ENCODE assay signal across 3 cellular contexts in the genomic region with DNA sequence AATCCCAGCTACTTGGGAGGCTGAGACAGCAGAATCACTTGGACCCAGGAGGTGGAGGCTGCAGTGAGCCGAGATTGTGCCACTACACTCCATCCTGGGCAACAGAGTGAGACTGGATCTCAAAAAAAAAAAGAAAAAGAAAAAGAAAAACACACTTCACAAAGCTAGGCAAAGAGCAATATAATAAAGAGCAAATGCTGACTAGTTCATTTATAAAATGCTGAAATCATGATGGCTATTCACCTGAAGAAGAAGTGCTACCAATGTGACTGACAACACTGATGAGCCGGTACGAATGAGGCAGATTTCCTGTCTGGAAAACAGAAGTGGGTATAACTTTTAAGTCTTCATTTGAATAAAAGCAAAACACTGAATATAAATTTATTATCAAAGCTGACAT.
TF ChIP-seq lines count a peak whose summit lies in the region.

No MANE protein-coding gene starts in this region.

TF ChIP-seq in HepG2, 621 proteins besides CTCF, POLR2A, EP300 and RAD21:
- TF ChIP-seq ZBTB21 (CRISPR knock-in tag; IDR thresholded peaks at IDR 0.05) (no peak), MAFK (conservative IDR thresholded peaks at IDR 0.05 in 1 of 2, IDR thresholded peaks at IDR 0.05 in 1 of 2; ENCODE audit: low read length in 2 of 2) (peak; percentile 34 to 62; a peak in 3 of 4 replicates), MAFF (IDR thresholded peaks at IDR 0.05; ENCODE audit: low read depth, low read length) (peak; percentile 49; the same call in 1 of the 2 replicates)

TF ChIP-seq in IMR-90, 13 proteins besides CTCF, POLR2A, EP300 and RAD21:
- TF ChIP-seq RCOR1 (IDR thresholded peaks at IDR 0.05; ENCODE audit: insufficient replicate concordance, low read length) (no peak), MAFK (IDR thresholded peaks at IDR 0.05; ENCODE audit: low read depth, low read length) (0 out of 2 replicates have a peak, but pooled peaks have one; percentile 22)

TF ChIP-seq in K562, 482 proteins besides CTCF, POLR2A, EP300 and RAD21:
- TF ChIP-seq GTF2E2 (tag; IDR thresholded peaks at IDR 0.05) (no peak), C11orf30 (IDR thresholded peaks at IDR 0.05; ENCODE audit: low read depth) (peak; percentile 70), HMG20B (CRISPR knock-in tag; IDR thresholded peaks at IDR 0.05) (no peak), ZNF316 (IDR thresholded peaks at IDR 0.05) (peak; percentile 88), MAFF (IDR thresholded peaks at IDR 0.05; ENCODE audit: low read length) (peak; percentile 35; the same call in 1 of the 2 replicates), MAFG (tag; conservative IDR thresholded peaks at IDR 0.05) (peak; percentile 37; the same call in 1 of the 2 replicates), KDM1A (IDR thresholded peaks at IDR 0.05) (no peak), TOE1 (IDR thresholded peaks at IDR 0.05; ENCODE audit: borderline replicate concordance) (no peak), TOE1 (CRISPR knock-in tag; IDR thresholded peaks at IDR 0.05; ENCODE audit: borderline replicate concordance, low read depth) (no peak), ZNF354B (CRISPR knock-in tag; IDR thresholded peaks at IDR 0.05) (no peak), TEAD4 (IDR thresholded peaks at IDR 0.05; ENCODE audit: low read length) (no peak), TEAD4 (CRISPR knock-in tag; IDR thresholded peaks at IDR 0.05; ENCODE audit: borderline replicate concordance) (no peak), MAFK (IDR thresholded peaks at IDR 0.05; ENCODE audit: low read length) (peak; percentile 50; the same call in 1 of the 2 replicates), BCL6 (CRISPR knock-in tag; IDR thresholded peaks at IDR 0.05) (no peak)
- TF ChIP-seq, protein P1, sequence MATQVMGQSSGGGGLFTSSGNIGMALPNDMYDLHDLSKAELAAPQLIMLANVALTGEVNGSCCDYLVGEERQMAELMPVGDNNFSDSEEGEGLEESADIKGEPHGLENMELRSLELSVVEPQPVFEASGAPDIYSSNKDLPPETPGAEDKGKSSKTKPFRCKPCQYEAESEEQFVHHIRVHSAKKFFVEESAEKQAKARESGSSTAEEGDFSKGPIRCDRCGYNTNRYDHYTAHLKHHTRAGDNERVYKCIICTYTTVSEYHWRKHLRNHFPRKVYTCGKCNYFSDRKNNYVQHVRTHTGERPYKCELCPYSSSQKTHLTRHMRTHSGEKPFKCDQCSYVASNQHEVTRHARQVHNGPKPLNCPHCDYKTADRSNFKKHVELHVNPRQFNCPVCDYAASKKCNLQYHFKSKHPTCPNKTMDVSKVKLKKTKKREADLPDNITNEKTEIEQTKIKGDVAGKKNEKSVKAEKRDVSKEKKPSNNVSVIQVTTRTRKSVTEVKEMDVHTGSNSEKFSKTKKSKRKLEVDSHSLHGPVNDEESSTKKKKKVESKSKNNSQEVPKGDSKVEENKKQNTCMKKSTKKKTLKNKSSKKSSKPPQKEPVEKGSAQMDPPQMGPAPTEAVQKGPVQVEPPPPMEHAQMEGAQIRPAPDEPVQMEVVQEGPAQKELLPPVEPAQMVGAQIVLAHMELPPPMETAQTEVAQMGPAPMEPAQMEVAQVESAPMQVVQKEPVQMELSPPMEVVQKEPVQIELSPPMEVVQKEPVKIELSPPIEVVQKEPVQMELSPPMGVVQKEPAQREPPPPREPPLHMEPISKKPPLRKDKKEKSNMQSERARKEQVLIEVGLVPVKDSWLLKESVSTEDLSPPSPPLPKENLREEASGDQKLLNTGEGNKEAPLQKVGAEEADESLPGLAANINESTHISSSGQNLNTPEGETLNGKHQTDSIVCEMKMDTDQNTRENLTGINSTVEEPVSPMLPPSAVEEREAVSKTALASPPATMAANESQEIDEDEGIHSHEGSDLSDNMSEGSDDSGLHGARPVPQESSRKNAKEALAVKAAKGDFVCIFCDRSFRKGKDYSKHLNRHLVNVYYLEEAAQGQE (CRISPR knock-in tag; IDR thresholded peaks at IDR 0.05; ENCODE audit: low read depth), result no peak
